In the genomic region with DNA sequence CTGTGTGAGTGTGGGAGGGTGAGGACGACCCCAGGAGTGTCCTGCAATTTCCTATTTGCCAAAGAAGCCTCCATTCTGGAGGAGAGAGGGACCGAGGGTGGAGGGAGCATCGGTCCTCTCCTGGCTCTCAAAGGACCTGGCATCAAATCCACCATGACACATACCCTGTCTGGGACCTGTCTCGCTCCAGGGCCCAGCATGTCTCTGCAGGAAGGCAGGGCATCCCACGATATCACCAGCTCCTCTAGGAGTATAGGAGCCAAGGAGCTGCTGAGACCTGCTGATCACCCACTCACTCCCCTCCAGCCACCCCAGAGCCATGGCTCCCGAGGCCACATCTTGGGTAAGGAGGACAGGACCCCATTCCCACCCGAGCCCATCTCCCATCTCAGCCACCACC, we compare ENCODE assay signal across 15 cellular contexts. TPM values are rescaled to one million over a fixed set of nuclear protein-coding genes. Genes with fewer than 3 reads are reported as not detected.
"Had no signal": no experiment of that assay in that cellular context is flagged by ENCODE, and none has a peak within 500 bp of the region (broad histone marks: within the 10 kb centered on the region; RNA-seq: fewer than 3 reads in every experiment).

No MANE protein-coding gene starts in this region.

RNA-seq across cellular contexts. Expression of a gene that starts 33.6 kb away (rescaled TPM):
- total RNA-seq: activated CD4-positive, alpha-beta memory T cell treated with anti-CD3 and anti-CD28 coated beads, Interleukin-2, amount 10 ng/mL, durations not matched to agents 7 days and 5 days; activated CD4-positive, alpha-beta T cell treated with anti-CD3 and anti-CD28 coated beads for 36 hours; activated CD4-positive, alpha-beta T cell treated with anti-CD3 and anti-CD28 coated beads, Interleukin-2, amount 10 ng/mL, durations not matched to agents 7 days and 5 days; activated CD8-positive, alpha-beta memory T cell treated with anti-CD3 and anti-CD28 coated beads, Interleukin-2, amount 10 ng/mL, durations not matched to agents 7 days and 5 days; activated CD8-positive, alpha-beta T cell treated with anti-CD3 and anti-CD28 coated beads, Interleukin-2, amount 10 ng/mL, durations not matched to agents 7 days and 5 days; activated naive CD8-positive, alpha-beta T cell treated with anti-CD3 and anti-CD28 coated beads, Interleukin-2, amount 10 ng/mL, durations not matched to agents 7 days and 5 days; activated T-helper 2 cell treated with anti-CD3 and anti-CD28 coated beads, Interferon-gamma antibody, Interleukin-2, Interleukin-4, amounts not matched to agents 10 μg/mL and 5 μg/mL and 100 μg/mL, durations not matched to agents 14 hours and 24 hours and 36 hours; ascending aorta; cardiac septum; T-cell; T-helper 1 cell treated with Interleukin-12 subunit alpha and Interleukin-12 subunit beta and Interleukin-4 antibody, amounts not matched to agents 30 ng/mL and 1 ng/mL, for 36 hours; T-helper 17 cell; T-helper 2 cell treated with Interferon-gamma antibody and Interleukin-4, amounts not matched to agents 100 ng/mL and 5 ng/mL, for 36 hours; WTC11 had no signal
- polyA plus RNA-seq: adipose tissue had no signal

RNA-seq across cellular contexts. Expression of a gene that starts 47.9 kb away (rescaled TPM):
- total RNA-seq: activated CD4-positive, alpha-beta memory T cell treated with anti-CD3 and anti-CD28 coated beads, Interleukin-2, amount 10 ng/mL, durations not matched to agents 7 days and 5 days; activated CD4-positive, alpha-beta T cell treated with anti-CD3 and anti-CD28 coated beads for 36 hours; activated CD4-positive, alpha-beta T cell treated with anti-CD3 and anti-CD28 coated beads, Interleukin-2, amount 10 ng/mL, durations not matched to agents 7 days and 5 days; activated CD8-positive, alpha-beta memory T cell treated with anti-CD3 and anti-CD28 coated beads, Interleukin-2, amount 10 ng/mL, durations not matched to agents 7 days and 5 days; activated CD8-positive, alpha-beta T cell treated with anti-CD3 and anti-CD28 coated beads, Interleukin-2, amount 10 ng/mL, durations not matched to agents 7 days and 5 days; activated naive CD8-positive, alpha-beta T cell treated with anti-CD3 and anti-CD28 coated beads, Interleukin-2, amount 10 ng/mL, durations not matched to agents 7 days and 5 days; ascending aorta; cardiac septum; T-helper 1 cell treated with Interleukin-12 subunit alpha and Interleukin-12 subunit beta and Interleukin-4 antibody, amounts not matched to agents 30 ng/mL and 1 ng/mL, for 36 hours; WTC11 had no signal
